Comparison of ENCODE assay signal across 1 cellular context in genomic region chr15:38564557-38565286, GRCh38.
TF ChIP-seq lines count a peak whose summit lies in the region.

RASGRP1 (minus strand) TSS chr15:38564814; CDS start chr15:38564628, 186 bp downstream.

TF ChIP-seq in SK-N-SH, 30 proteins besides CTCF, POLR2A, EP300 and RAD21 (continued from another document):
- no peak for TF ChIP-seq REST (IDR thresholded peaks at IDR 0.05; ENCODE audit: low read depth, low read length)
- no peak for TF ChIP-seq CHD2 (IDR thresholded peaks at IDR 0.05; ENCODE audit: low read length, partially characterized antibody)
- no peak for TF ChIP-seq USF2 (IDR thresholded peaks at IDR 0.05; ENCODE audit: borderline replicate concordance, low read depth, low read length)
- no peak for TF ChIP-seq TAF1 (IDR thresholded peaks at IDR 0.05; ENCODE audit: borderline replicate concordance, low read depth, low read length)
- no peak for TF ChIP-seq SIN3A (IDR thresholded peaks at IDR 0.05; ENCODE audit: borderline replicate concordance, low read depth, low read length)
- TF ChIP-seq FOSL2 (IDR thresholded peaks at IDR 0.05; ENCODE audit: borderline replicate concordance, low read depth) = no peak
- no peak for TF ChIP-seq IRF3 (IDR thresholded peaks at IDR 0.05; ENCODE audit: low read depth, low read length)
- TF ChIP-seq JUND (IDR thresholded peaks at IDR 0.05) = no peak
- no peak for TF ChIP-seq RFX5 (IDR thresholded peaks at IDR 0.05; ENCODE audit: low read length)
- TF ChIP-seq FOXM1 (IDR thresholded peaks at IDR 0.05; ENCODE audit: low read depth) = no peak
- no peak for TF ChIP-seq TEAD4 (IDR thresholded peaks at IDR 0.05; ENCODE audit: borderline replicate concordance, insufficient read depth)
